9 cellular contexts compared by ENCODE assay signal in the genomic region with DNA sequence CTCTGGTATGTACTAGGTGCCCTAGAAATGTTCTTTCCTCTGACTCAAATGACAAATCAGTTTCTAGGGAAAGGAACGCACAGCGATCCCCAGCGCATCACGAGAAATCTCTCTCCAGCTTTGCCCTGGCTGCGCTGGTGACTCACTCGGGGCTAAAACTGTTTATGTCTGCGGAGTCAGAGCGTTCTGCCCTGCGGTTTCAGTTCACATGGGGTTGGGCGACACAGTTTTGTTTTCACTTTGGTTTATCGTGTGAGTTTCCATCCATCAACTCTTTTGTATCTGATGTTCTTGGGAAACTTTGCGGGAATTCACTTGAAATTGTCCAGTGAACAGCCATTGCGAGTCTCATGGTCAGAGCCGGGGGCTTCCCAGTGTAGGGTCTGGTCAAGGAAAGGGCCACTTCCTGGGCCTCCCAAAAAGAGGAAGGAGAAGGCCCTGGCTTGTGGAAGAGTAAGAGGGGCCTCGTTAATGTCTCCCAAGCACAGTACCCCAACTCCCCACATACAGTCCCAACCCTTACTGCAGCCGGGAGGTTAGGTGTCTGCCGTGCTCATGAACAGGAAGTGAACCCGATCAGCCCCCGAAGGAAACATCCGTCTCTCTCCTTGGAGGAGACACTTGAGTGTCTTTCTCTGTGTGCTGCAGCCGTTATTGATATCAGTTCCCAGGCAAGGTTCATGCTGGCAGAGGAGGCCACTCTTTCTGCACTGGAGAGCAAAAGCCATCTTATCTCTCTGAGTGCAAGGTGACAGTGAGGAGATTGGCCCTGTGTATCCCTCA.
DNase-seq lines count a peak whose midpoint lies in the region; ATAC-seq and TF ChIP-seq lines count a peak whose summit lies in the region.
"Had no signal": no experiment of that assay in that cellular context is flagged by ENCODE, and none has a peak within 500 bp of the region (broad histone marks: within the 10 kb centered on the region; RNA-seq: fewer than 3 reads in every experiment).

No MANE protein-coding gene starts in this region.

- TF ChIP-seq CTCF in left ventricle myocardium inferior (IDR thresholded peaks at IDR 0.05; ENCODE audit: borderline replicate concordance): no peak
- TF ChIP-seq CTCF in fibroblast of lung (conservative IDR thresholded peaks at IDR 0.05 in 1 of 2, IDR thresholded peaks at IDR 0.05 in 1 of 2; ENCODE audit: low read depth in 1 of 2, low read length in 2 of 2): no peak

- no peak overlapping the region for H2BK12ac ChIP-seq in neuronal stem cell (ENCODE audit: low read length)

- H3K23ac ChIP-seq in neuronal stem cell (ENCODE audit: low read depth, low read length, poor library complexity): no peak overlapping the region

- no peaks in the 10 kb centered on the region for H3K4me1 ChIP-seq in left ventricle myocardium inferior
- peaks cover 2% of the 10 kb centered on the region for H3K4me1 ChIP-seq in fibroblast of lung (ENCODE audit: control insufficient read depth, extremely low read depth, insufficient read depth, low read length)
- H3K4me1 ChIP-seq in neuronal stem cell (ENCODE audit: control insufficient read depth in 2 of 2, insufficient read depth in 1 of 2, low read depth in 1 of 2, low read length in 2 of 2): peaks cover 0 to 5% of the 10 kb centered on the region in 2 donors

- peaks cover 23% of the 10 kb centered on the region for H3K4me1 Mint-ChIP-seq in activated CD4-positive, alpha-beta T cell treated with anti-CD3 and anti-CD28 coated beads, Interleukin-2, amount 10 ng/mL, durations not matched to agents 7 days and 5 days

- H3K4me3 ChIP-seq in left ventricle myocardium inferior: no peak overlapping the region
- peak overlapping the region in 2 of 4 experiments; percentile 16 to 20 for H3K4me3 ChIP-seq in fibroblast of lung (replicated peaks in 1 of 4; ENCODE audit: control extremely low read depth in 1 of 4, insufficient read depth in 1 of 4, low read depth in 3 of 4, low read length in 4 of 4)
- no peak overlapping the region for H3K4me3 ChIP-seq in neuronal stem cell (ENCODE audit: low read length in 2 of 2)

- H4K20me1 ChIP-seq in fibroblast of lung (ENCODE audit: control insufficient read depth, extremely low read depth, insufficient read depth, low read length): no peaks in the 10 kb centered on the region

- H3K27me3 Mint-ChIP-seq in activated CD4-positive, alpha-beta T cell treated with anti-CD3 and anti-CD28 coated beads, Interleukin-2, amount 10 ng/mL, durations not matched to agents 7 days and 5 days: no peaks in the 10 kb centered on the region

- DNase-seq in left cardiac atrium (peak; percentile 55), left ventricle myocardium inferior (no peak), fibroblast of lung (ENCODE audit: low read depth in 2 of 2) (peak; percentile 10 to 78), neuronal stem cell (ENCODE audit: low spot score) (no peak), posterior vena cava (ENCODE audit: low spot score) (no peak)
- peak; percentile 75 for DNase-seq in activated CD4-positive, alpha-beta T cell treated with anti-CD3 and anti-CD28 coated beads, Interleukin-2, amount 10 ng/mL, durations not matched to agents 7 days and 5 days
- peak; percentile 47 for DNase-seq in stimulated activated CD8-positive, alpha-beta memory T cell treated with anti-CD3 and anti-CD28 coated beads, Interleukin-12 subunit alpha, Interleukin-12 subunit beta, amount 100 ng/mL, for 24 hours (ENCODE audit: extremely low read depth)

- no peak overlapping the region for H3K14ac ChIP-seq in neuronal stem cell (ENCODE audit: low read length)

- H3K4ac ChIP-seq in neuronal stem cell (ENCODE audit: low read length): no peak overlapping the region

- H3K27ac ChIP-seq in left ventricle myocardium inferior (replicated peaks) (no peak overlapping the region), fibroblast of lung (ENCODE audit: insufficient read depth, low read length) (peak overlapping the region; percentile 4), neuronal stem cell (replicated peaks; ENCODE audit: low read length) (no peak overlapping the region)

- H4K91ac ChIP-seq in neuronal stem cell (ENCODE audit: low read depth, low read length, poor library complexity): no peak overlapping the region

- H3K4me3 Mint-ChIP-seq in activated CD4-positive, alpha-beta T cell treated with anti-CD3 and anti-CD28 coated beads, Interleukin-2, amount 10 ng/mL, durations not matched to agents 7 days and 5 days: peak overlapping the region; percentile 58

- H3K79me2 ChIP-seq in fibroblast of lung (ENCODE audit: control insufficient read depth, insufficient read depth, low read length): no peaks in the 10 kb centered on the region

- H2AK5ac ChIP-seq in neuronal stem cell (ENCODE audit: low read depth, low read length): no peak overlapping the region

- POLR2A ChIA-PET in activated CD4-positive, alpha-beta T cell treated with anti-CD3 and anti-CD28 coated beads, Interleukin-2, amount 10 ng/mL, durations not matched to agents 7 days and 5 days (lab: Charles Lee): interaction anchor here (0.7 kb wide), 1 partner anchor 27 kb away, joined by 3 read pairs; no protein-coding TSS in a partner anchor

- no peaks in the 10 kb centered on the region for H3K79me1 ChIP-seq in neuronal stem cell (ENCODE audit: low read depth, low read length)

- H3K27me3 ChIP-seq in left ventricle myocardium inferior (ENCODE audit: low read depth) (no peaks in the 10 kb centered on the region), fibroblast of lung (ENCODE audit: control insufficient read depth, insufficient read depth, low read length) (no peaks in the 10 kb centered on the region), neuronal stem cell (ENCODE audit: control insufficient read depth in 3 of 3, insufficient read depth in 3 of 3, low read depth in 1 of 3, low read length in 3 of 3) (no peaks in the 10 kb centered on the region)
- H3K27me3 ChIP-seq: tibial nerve had no signal

- H3K9ac ChIP-seq in fibroblast of lung (ENCODE audit: insufficient read depth, low read length) (no peak overlapping the region), neuronal stem cell (ENCODE audit: low read depth, low read length, poor library complexity) (no peak overlapping the region)

- H2BK120ac ChIP-seq in neuronal stem cell (ENCODE audit: low read depth, low read length): no peak overlapping the region

- no peak overlapping the region for H4K8ac ChIP-seq in neuronal stem cell (ENCODE audit: low read depth, low read length)

- no peak overlapping the region for H2BK5ac ChIP-seq in neuronal stem cell (ENCODE audit: low read length)

- peaks cover 6% of the 10 kb centered on the region for H3K9me3 Mint-ChIP-seq in activated CD4-positive, alpha-beta T cell treated with anti-CD3 and anti-CD28 coated beads, Interleukin-2, amount 10 ng/mL, durations not matched to agents 7 days and 5 days

- no peaks in the 10 kb centered on the region for H3K36me3 ChIP-seq in left ventricle myocardium inferior
- H3K36me3 ChIP-seq in fibroblast of lung (ENCODE audit: control insufficient read depth, insufficient read depth, low read length): no peaks in the 10 kb centered on the region
- H3K36me3 ChIP-seq in neuronal stem cell (replicated peaks in 1 of 2; ENCODE audit: control insufficient read depth in 2 of 2, insufficient read depth in 2 of 2, low read length in 2 of 2): no peaks in the 10 kb centered on the region
- H3K36me3 ChIP-seq: tibial nerve had no signal

- no peak overlapping the region for H3K18ac ChIP-seq in neuronal stem cell (ENCODE audit: low read length)

- CTCF ChIA-PET in activated CD4-positive, alpha-beta T cell treated with anti-CD3 and anti-CD28 coated beads, Interleukin-2, amount 10 ng/mL, durations not matched to agents 7 days and 5 days (lab: Charles Lee): interaction anchor here (0.7 to 1.3 kb wide), 2 partner anchors 28 to 874 kb away, joined by 3 read pairs; no protein-coding TSS in a partner anchor

- H2AFZ ChIP-seq in fibroblast of lung (ENCODE audit: low read length): peak overlapping the region; percentile 54
- H2AFZ ChIP-seq in neuronal stem cell (ENCODE audit: low read length): no peak overlapping the region

- intact Hi-C loops in left cardiac atrium (cut with DNase I) (no loop called here), left ventricle myocardium inferior (cut with micrococcal nuclease) (no loop called here), posterior vena cava (cut with DNase I) (no loop called here)

- H3K4me2 ChIP-seq in fibroblast of lung (ENCODE audit: extremely low read depth, insufficient read depth, low read length) (peak overlapping the region; percentile 37), neuronal stem cell (ENCODE audit: insufficient read depth, low read length, poor library complexity, severe bottlenecking) (no peak overlapping the region)

- H2BK15ac ChIP-seq in neuronal stem cell (ENCODE audit: low read length): no peak overlapping the region

- peak overlapping the region; percentile 88 for H3K27ac Mint-ChIP-seq in activated CD4-positive, alpha-beta T cell treated with anti-CD3 and anti-CD28 coated beads, Interleukin-2, amount 10 ng/mL, durations not matched to agents 7 days and 5 days

- ATAC-seq in left cardiac atrium: peak; percentile 33 to 55
- ATAC-seq in HG03460 (IDR thresholded peaks at IDR 0.05; ENCODE audit: unreplicated experiment): peak; percentile 95

- H3K36me3 Mint-ChIP-seq in activated CD4-positive, alpha-beta T cell treated with anti-CD3 and anti-CD28 coated beads, Interleukin-2, amount 10 ng/mL, durations not matched to agents 7 days and 5 days (ENCODE audit: low read depth): peaks cover 2% of the 10 kb centered on the region

- H3K9me3 ChIP-seq in left ventricle myocardium inferior (replicated peaks) (no peaks in the 10 kb centered on the region), fibroblast of lung (ENCODE audit: control insufficient read depth, insufficient read depth, low read depth, low read length) (no peaks in the 10 kb centered on the region), neuronal stem cell (replicated peaks in 1 of 2; ENCODE audit: control insufficient read depth in 2 of 2, insufficient read depth in 1 of 2, low read depth in 1 of 2, low read length in 2 of 2) (no peaks in the 10 kb centered on the region)
- H3K9me3 ChIP-seq: tibial nerve had no signal

- no CpG with 5 or more reads among the region's 21 CpGs for WGBS in neuronal stem cell (ENCODE audit: extremely low coverage in 2 of 2, insufficient read length in 2 of 2, insufficient replicate concordance in 1 of 2), 2 donors

Comparison
In these comparisons a context has a peak if more than half of its experiments do, and no peak if none do; other contexts are left out.
1. DNase-seq: peak in left cardiac atrium (single experiment), activated CD4-positive, alpha-beta T cell treated with anti-CD3 and anti-CD28 coated beads, Interleukin-2, amount 10 ng/mL, durations not matched to agents 7 days and 5 days (single experiment), fibroblast of lung (2 of 2) and stimulated activated CD8-positive, alpha-beta memory T cell treated with anti-CD3 and anti-CD28 coated beads, Interleukin-12 subunit alpha, Interleukin-12 subunit beta, amount 100 ng/mL, for 24 hours (single experiment); none in left ventricle myocardium inferior (single experiment), neuronal stem cell (single experiment) and posterior vena cava (single experiment).